Comparison of ENCODE assay signal across 8 cellular contexts in the genomic region with DNA sequence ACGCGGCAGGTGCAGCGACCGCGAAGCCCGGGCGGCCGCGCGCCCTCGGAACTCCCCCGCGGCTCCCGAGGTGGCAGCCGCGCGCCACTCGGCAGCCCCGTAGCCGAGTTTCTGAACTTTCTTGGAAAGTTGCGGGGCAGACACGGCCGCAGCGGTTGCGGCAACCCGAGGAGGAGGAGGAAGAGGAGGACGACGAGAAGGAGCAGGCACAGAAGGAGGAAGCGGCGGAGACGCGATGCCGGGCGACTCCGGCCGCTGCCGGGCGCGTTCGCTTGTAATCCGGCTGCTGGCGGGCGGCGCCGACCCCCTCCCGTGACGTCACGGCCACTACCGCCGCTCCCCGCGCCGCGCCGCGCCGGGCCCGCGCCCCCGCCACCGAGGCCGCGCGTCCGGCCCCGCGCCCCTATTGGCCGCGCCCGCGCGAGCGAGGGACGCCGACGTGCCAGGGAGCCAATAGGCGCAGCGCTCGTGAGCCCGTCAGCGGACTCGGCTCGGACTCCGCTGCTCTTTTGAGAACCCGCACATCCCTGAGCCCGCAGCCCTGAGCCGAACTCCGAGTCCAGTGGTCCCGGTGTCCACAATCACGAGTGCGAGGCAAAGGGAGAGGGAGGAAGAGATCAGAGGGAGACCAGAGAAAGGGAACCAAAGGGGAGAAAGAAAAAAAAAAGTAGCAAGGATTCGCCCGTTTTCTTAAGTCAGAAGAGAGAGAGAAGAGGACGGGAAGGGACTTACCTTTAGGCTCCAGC. TPM values are rescaled to one million over a fixed set of nuclear protein-coding genes. Genes with fewer than 3 reads are reported as not detected.
DNase-seq lines count a peak whose midpoint lies in the region; ATAC-seq, FAIRE-seq and TF ChIP-seq lines count a peak whose summit lies in the region.

No MANE protein-coding gene starts in this region.

- H3K4me1 ChIP-seq in small intestine (ENCODE audit: control insufficient read depth in 2 of 2, insufficient read depth in 1 of 2, low read depth in 1 of 2, low read length in 1 of 2) = no peaks in the 10 kb centered on the region

- DNase-seq in GM20000 (ENCODE audit: low spot score) (peak; percentile 44), NCI-H774 (lab: John Stamatoyannopoulos, UW) (peak; percentile 51), epithelial cell of esophagus (ENCODE audit: low read depth) (no peak), osteocyte (ENCODE audit: extremely low spot score, unreplicated experiment) (no peak), H54 (ENCODE audit: insufficient read length, low spot score) (no peak), small intestine (no peak), HCEC 1CT (no peak)

- no peak overlapping the region for H3K27ac Mint-ChIP-seq in osteocyte (ENCODE audit: unreplicated experiment)

- ATAC-seq in GM18505 (IDR thresholded peaks at IDR 0.05; ENCODE audit: unreplicated experiment) = no peak

- WGBS in small intestine, 3 donors = 4 to 9% (median 5%) methylated on average over 70 to 94 of the region's 94 CpGs

- H3K27me3 ChIP-seq in small intestine (ENCODE audit: control insufficient read depth in 2 of 2, insufficient read depth in 2 of 2, low read length in 2 of 2) = peaks cover 0 to 65% of the 10 kb centered on the region in 2 donors

- TF ChIP-seq CTCF in GM20000 (IDR thresholded peaks at IDR 0.05; ENCODE audit: extremely low read depth, missing control alignments) (no peak), epithelial cell of esophagus (IDR thresholded peaks at IDR 0.05; ENCODE audit: insufficient read depth, low read depth, low read length, missing control alignments) (no peak), osteocyte (IDR thresholded peaks at IDR 0.05) (no peak)

- no peaks in the 10 kb centered on the region for H3K9me3 ChIP-seq in small intestine (ENCODE audit: control insufficient read depth, low read depth)

- H3K36me3 ChIP-seq in small intestine (ENCODE audit: control insufficient read depth in 2 of 2, insufficient read depth in 2 of 2, low read length in 2 of 2) = no peaks in the 10 kb centered on the region

- no peak overlapping the region for H3K27ac ChIP-seq in small intestine (ENCODE audit: low read depth in 1 of 2, low read length in 1 of 2)

- H3K27me3 Mint-ChIP-seq in osteocyte (ENCODE audit: unreplicated experiment) = peaks cover 86% of the 10 kb centered on the region

- H3K4me3 ChIP-seq in epithelial cell of esophagus (ENCODE audit: low read length) (peak overlapping the region; percentile 8), small intestine (ENCODE audit: low read depth in 1 of 2, low read length in 2 of 2) (peak overlapping the region in 1 of 2 donors; percentile 36)

- no peak for FAIRE-seq in H54 (lab: Jason Lieb, UNC)
- FAIRE-seq in small intestine (lab: Jason Lieb, UNC) = no peak

- peaks cover 24% of the 10 kb centered on the region for H3K4me1 Mint-ChIP-seq in osteocyte (ENCODE audit: unreplicated experiment)

- peaks cover 14% of the 10 kb centered on the region for H3K9me3 Mint-ChIP-seq in osteocyte (ENCODE audit: unreplicated experiment)

- TF ChIP-seq POLR2A in H54 (IDR thresholded peaks at IDR 0.05; ENCODE audit: low read depth, low read length) (no peak), GM18505 (IDR thresholded peaks at IDR 0.05; ENCODE audit: borderline replicate concordance, extremely low read depth, insufficient read depth, insufficient read length) (no peak)

- peak overlapping the region; percentile 76 for H3K4me3 Mint-ChIP-seq in osteocyte (ENCODE audit: unreplicated experiment)

- peaks cover 4% of the 10 kb centered on the region for H3K36me3 Mint-ChIP-seq in osteocyte (ENCODE audit: unreplicated experiment)

RNA-seq across cellular contexts. Expression of a gene that starts 0.7 kb away (rescaled TPM):
- total RNA-seq in osteocyte = not detected in 2 replicates
- polyA plus RNA-seq in small intestine = not detected

Comparison
In these comparisons a context has a peak if more than half of its experiments do, and no peak if none do; other contexts are left out.
1. DNase-seq: peak in GM20000 (single experiment) and NCI-H774 (single experiment); none in epithelial cell of esophagus (single experiment), osteocyte (single experiment), H54 (single experiment), small intestine (single experiment) and HCEC 1CT (single experiment).